In the genomic region with DNA sequence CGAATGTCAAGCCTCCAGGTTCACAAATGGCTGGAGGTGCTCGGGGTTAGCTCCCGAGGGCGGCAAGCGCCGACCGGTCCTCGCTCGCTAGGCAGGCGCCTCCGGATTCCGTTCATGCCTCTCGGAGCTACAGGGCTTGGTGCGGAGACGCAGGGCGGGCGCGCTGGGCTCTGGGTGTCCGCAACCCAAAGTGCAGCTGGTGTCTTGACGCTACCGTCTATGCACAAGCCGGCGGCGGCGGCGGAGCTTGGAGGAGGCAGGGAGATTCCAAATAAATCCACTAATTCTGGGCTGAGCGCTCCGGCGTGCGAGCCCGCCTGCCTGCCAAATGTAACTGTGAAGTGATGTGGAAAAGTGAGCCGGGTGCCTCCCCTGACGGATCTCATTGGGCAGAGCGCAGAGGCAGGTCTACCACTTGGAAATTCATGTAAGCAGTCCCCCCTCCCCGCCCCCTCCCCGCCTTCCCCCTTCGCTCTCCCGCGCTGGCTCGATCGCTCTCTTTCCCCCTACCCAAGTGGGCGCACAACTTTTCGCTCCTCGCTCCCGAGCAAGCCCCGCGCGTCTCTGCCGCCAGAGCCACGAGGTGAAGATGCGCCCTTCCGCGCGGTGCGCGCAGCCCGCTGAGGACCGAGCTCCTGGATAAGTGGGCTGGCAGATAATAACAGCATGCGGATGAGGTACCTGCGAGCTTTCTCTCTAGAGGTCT, we compare ENCODE assay signal across 8 cellular contexts. TPM values are rescaled to one million over a fixed set of nuclear protein-coding genes. Genes with fewer than 3 reads are reported as not detected.
DNase-seq lines count a peak whose midpoint lies in the region; ATAC-seq and TF ChIP-seq lines count a peak whose summit lies in the region.

A gene with protein sequence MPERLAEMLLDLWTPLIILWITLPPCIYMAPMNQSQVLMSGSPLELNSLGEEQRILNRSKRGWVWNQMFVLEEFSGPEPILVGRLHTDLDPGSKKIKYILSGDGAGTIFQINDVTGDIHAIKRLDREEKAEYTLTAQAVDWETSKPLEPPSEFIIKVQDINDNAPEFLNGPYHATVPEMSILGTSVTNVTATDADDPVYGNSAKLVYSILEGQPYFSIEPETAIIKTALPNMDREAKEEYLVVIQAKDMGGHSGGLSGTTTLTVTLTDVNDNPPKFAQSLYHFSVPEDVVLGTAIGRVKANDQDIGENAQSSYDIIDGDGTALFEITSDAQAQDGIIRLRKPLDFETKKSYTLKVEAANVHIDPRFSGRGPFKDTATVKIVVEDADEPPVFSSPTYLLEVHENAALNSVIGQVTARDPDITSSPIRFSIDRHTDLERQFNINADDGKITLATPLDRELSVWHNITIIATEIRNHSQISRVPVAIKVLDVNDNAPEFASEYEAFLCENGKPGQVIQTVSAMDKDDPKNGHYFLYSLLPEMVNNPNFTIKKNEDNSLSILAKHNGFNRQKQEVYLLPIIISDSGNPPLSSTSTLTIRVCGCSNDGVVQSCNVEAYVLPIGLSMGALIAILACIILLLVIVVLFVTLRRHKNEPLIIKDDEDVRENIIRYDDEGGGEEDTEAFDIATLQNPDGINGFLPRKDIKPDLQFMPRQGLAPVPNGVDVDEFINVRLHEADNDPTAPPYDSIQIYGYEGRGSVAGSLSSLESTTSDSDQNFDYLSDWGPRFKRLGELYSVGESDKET (minus strand): TSS at position 338 of the 706 bp plus-strand sequence. CDS start 15,035 bp downstream, outside the sequence.

- H3K36me3 Mint-ChIP-seq in activated CD4-positive, alpha-beta memory T cell treated with anti-CD3 and anti-CD28 coated beads, Interleukin-2, amount 10 ng/mL, durations not matched to agents 7 days and 5 days (ENCODE audit: low read depth) = no peaks in the 10 kb centered on the region
- peaks cover 7% of the 10 kb centered on the region for H3K36me3 Mint-ChIP-seq in natural killer cell

- H3K27ac ChIP-seq in heart left ventricle (no peak within 1 kb of the TSS), body of pancreas (no peak within 1 kb of the TSS), colonic mucosa (no peak within 1 kb of the TSS)

- intact Hi-C loops in heart left ventricle (cut with DNase I) (no loop called here), posterior cingulate gyrus (cut with DNase I) (no loop called here), body of pancreas (cut with DNase I) (no loop called here), natural killer cell (cut with micrococcal nuclease) (no loop called here), colonic mucosa (cut with DNase I) (no loop called here)

- CTCF ChIA-PET in activated CD4-positive, alpha-beta memory T cell treated with anti-CD3 and anti-CD28 coated beads, Interleukin-2, amount 10 ng/mL, durations not matched to agents 7 days and 5 days (lab: Charles Lee) = no interaction called here

- no peaks in the 10 kb centered on the region for H3K9me3 Mint-ChIP-seq in activated CD4-positive, alpha-beta memory T cell treated with anti-CD3 and anti-CD28 coated beads, Interleukin-2, amount 10 ng/mL, durations not matched to agents 7 days and 5 days
- H3K9me3 Mint-ChIP-seq in natural killer cell = peaks cover 8 to 9% of the 10 kb centered on the region in 2 donors

- 0 to 2% (median 1%) methylated on average over 23 to 60 of the region's 60 CpGs for WGBS in heart left ventricle, 4 donors
- WGBS in body of pancreas, 2 donors = 0 to 1% methylated on average over 38 to 59 of the region's 60 CpGs

- H3K36me3 ChIP-seq in heart left ventricle (no peaks in the 10 kb centered on the region), body of pancreas (replicated peaks in 1 of 2; ENCODE audit: insufficient read depth in 1 of 2, low read depth in 2 of 2) (no peaks in the 10 kb centered on the region), colonic mucosa (no peaks in the 10 kb centered on the region)

- H3K4me1 ChIP-seq in heart left ventricle = peaks cover 0 to 23% (median 1%) of the 10 kb centered on the region in 12 donors
- peaks cover 6% of the 10 kb centered on the region for H3K4me1 ChIP-seq in body of pancreas
- H3K4me1 ChIP-seq in colonic mucosa = no peaks in the 10 kb centered on the region

- no peak within 1 kb of the TSS for H3K9ac ChIP-seq in colonic mucosa (ENCODE audit: low read depth in 2 of 2, low read length in 2 of 2)

- no peaks in the 10 kb centered on the region for H3K4me1 Mint-ChIP-seq in activated CD4-positive, alpha-beta memory T cell treated with anti-CD3 and anti-CD28 coated beads, Interleukin-2, amount 10 ng/mL, durations not matched to agents 7 days and 5 days
- H3K4me1 Mint-ChIP-seq in natural killer cell = no peaks in the 10 kb centered on the region

- DNase-seq in DMS79 treated with DMSO at 0.1 percent for 48 hours (lab: John Stamatoyannopoulos, UW) (peak; percentile 38), NCI-H69 (lab: John Stamatoyannopoulos, UW) (peak; percentile 89), heart left ventricle (peak in 2 of 5 donors; percentile 22 to 56), posterior cingulate gyrus (peak; percentile 41 to 95 (median 66)), body of pancreas (no peak), natural killer cell (no peak), colonic mucosa (no peak)
- DNase-seq in activated CD4-positive, alpha-beta memory T cell treated with anti-CD3 and anti-CD28 coated beads, Interleukin-2, amount 10 ng/mL, durations not matched to agents 7 days and 5 days = no peak

- no peak for TF ChIP-seq POLR2A in heart left ventricle (IDR thresholded peaks at IDR 0.05)
- no peak for TF ChIP-seq POLR2A in body of pancreas (IDR thresholded peaks at IDR 0.05)

- H3K27me3 ChIP-seq in heart left ventricle (peaks cover 13 to 67% (median 33%) of the 10 kb centered on the region in 9 donors), body of pancreas (peaks cover 0 to 4% of the 10 kb centered on the region in 2 donors), colonic mucosa (peaks cover 5% of the 10 kb centered on the region)

- no peaks in the 10 kb centered on the region for H3K27me3 Mint-ChIP-seq in activated CD4-positive, alpha-beta memory T cell treated with anti-CD3 and anti-CD28 coated beads, Interleukin-2, amount 10 ng/mL, durations not matched to agents 7 days and 5 days
- peaks cover 15 to 17% of the 10 kb centered on the region in 2 donors for H3K27me3 Mint-ChIP-seq in natural killer cell (ENCODE audit: low read depth in 2 of 2)

- POLR2A ChIA-PET in activated CD4-positive, alpha-beta memory T cell treated with anti-CD3 and anti-CD28 coated beads, Interleukin-2, amount 10 ng/mL, durations not matched to agents 7 days and 5 days (lab: Charles Lee) = no interaction called here

- TF ChIP-seq CTCF in heart left ventricle (IDR thresholded peaks at IDR 0.05) = no peak
- TF ChIP-seq CTCF in body of pancreas (IDR thresholded peaks at IDR 0.05) = no peak
- no peak for TF ChIP-seq CTCF in natural killer cell (IDR thresholded peaks at IDR 0.05)
- TF ChIP-seq CTCF in colonic mucosa (IDR thresholded peaks at IDR 0.05) = no peak

- H3K4me3 Mint-ChIP-seq in activated CD4-positive, alpha-beta memory T cell treated with anti-CD3 and anti-CD28 coated beads, Interleukin-2, amount 10 ng/mL, durations not matched to agents 7 days and 5 days = no peak within 1 kb of the TSS
- no peak within 1 kb of the TSS for H3K4me3 Mint-ChIP-seq in natural killer cell

- H3K4me3 ChIP-seq in heart left ventricle (peak within 1 kb of the TSS; percentile 23 to 53 (median 40)), body of pancreas (no peak within 1 kb of the TSS), colonic mucosa (no peak within 1 kb of the TSS)

- H3K27ac Mint-ChIP-seq in activated CD4-positive, alpha-beta memory T cell treated with anti-CD3 and anti-CD28 coated beads, Interleukin-2, amount 10 ng/mL, durations not matched to agents 7 days and 5 days = no peak within 1 kb of the TSS
- no peak within 1 kb of the TSS for H3K27ac Mint-ChIP-seq in natural killer cell

- H3K9me3 ChIP-seq in heart left ventricle (no peaks in the 10 kb centered on the region), body of pancreas (no peaks in the 10 kb centered on the region), colonic mucosa (no peaks in the 10 kb centered on the region)

- peak in 3 of 4 donors; percentile 28 to 55 (median 42) for ATAC-seq in heart left ventricle
- no peak for ATAC-seq in body of pancreas
- no peak for ATAC-seq in natural killer cell

RNA-seq across cellular contexts. Expression of the gene that starts here (rescaled TPM):
- total RNA-seq in heart left ventricle (1 to 10 TPM in 2 of 9 donors, under 1 TPM in 3, not detected in 4; 0.25 to 1.3 (median 0.44) TPM), body of pancreas (not detected), natural killer cell (not detected), colonic mucosa (under 1 TPM; 0.13 to 0.69 TPM)
- under 1 TPM; 0.01 to 0.19 TPM for polyA plus RNA-seq in heart left ventricle
- total RNA-seq in activated CD4-positive, alpha-beta memory T cell treated with anti-CD3 and anti-CD28 coated beads, Interleukin-2, amount 10 ng/mL, durations not matched to agents 7 days and 5 days = not detected

Comparison
In these comparisons a context has a peak if more than half of its experiments do, and no peak if none do; other contexts are left out.
1. DNase-seq: peak in DMS79 treated with DMSO at 0.1 percent for 48 hours (single experiment), NCI-H69 (single experiment) and posterior cingulate gyrus (10 of 10); none in body of pancreas (0 of 4), activated CD4-positive, alpha-beta memory T cell treated with anti-CD3 and anti-CD28 coated beads, Interleukin-2, amount 10 ng/mL, durations not matched to agents 7 days and 5 days (single experiment), natural killer cell (single experiment) and colonic mucosa (single experiment).
2. ATAC-seq: peak in heart left ventricle (3 of 4); none in body of pancreas (single experiment) and natural killer cell (0 of 3).
3. H3K4me3 ChIP-seq: peak in heart left ventricle (12 of 12); none in body of pancreas (0 of 2) and colonic mucosa (single experiment).